Comparison of ENCODE assay signal across 10 cellular contexts in genomic region chr4:89788243-89789072, GRCh38. TPM values are rescaled to one million over a fixed set of nuclear protein-coding genes. Genes with fewer than 3 reads are reported as not detected.
DNase-seq lines count a peak whose midpoint lies in the region; ATAC-seq and TF ChIP-seq lines count a peak whose summit lies in the region.
"Had no signal": no experiment of that assay in that cellular context is flagged by ENCODE, and none has a peak within 500 bp of the region (broad histone marks: within the 10 kb centered on the region; RNA-seq: fewer than 3 reads in every experiment).

No MANE protein-coding gene starts in this region.

- WGBS in heart left ventricle, 4 donors, result 28 to 52% (median 40%) methylated on average over 2 of the region's 2 CpGs

- peaks cover 0 to 11% (median 0%) of the 10 kb centered on the region in 12 donors for H3K4me1 ChIP-seq in heart left ventricle

- intact Hi-C loops in heart left ventricle (cut with DNase I), result no loop called here

- no peaks in the 10 kb centered on the region for H3K27me3 ChIP-seq in heart left ventricle

- H3K36me3 ChIP-seq in heart left ventricle, result no peaks in the 10 kb centered on the region

- no peak for TF ChIP-seq CTCF in heart left ventricle (IDR thresholded peaks at IDR 0.05)

- no peaks in the 10 kb centered on the region for H3K9me3 ChIP-seq in heart left ventricle

- DNase-seq in A172 (ENCODE audit: low spot score) (peak; percentile 3), M059J (ENCODE audit: low read depth) (peak; percentile 74), amniotic epithelial cell (ENCODE audit: low read depth) (peak; percentile 58), heart left ventricle (peak in 4 of 5 donors; percentile 59 to 82 (median 67)), mesenteric fat pad (ENCODE audit: low spot score) (no peak), NCI-H748 treated with DMSO at 0.1 percent for 48 hours (lab: John Stamatoyannopoulos, UW) (no peak)
- DNase-seq: activated naive CD8-positive, alpha-beta T cell treated with anti-CD3 and anti-CD28 coated beads, Interleukin-2, amount 50 U/mL, for 24 hours; naive B cell had no signal

- no peak overlapping the region for H3K27ac ChIP-seq in heart left ventricle

- no peak overlapping the region for H3K4me3 ChIP-seq in heart left ventricle

- ATAC-seq in heart left ventricle (peak; percentile 73 to 84 (median 78)), GM21717 (IDR thresholded peaks at IDR 0.05; ENCODE audit: unreplicated experiment) (no peak), HG02970 (IDR thresholded peaks at IDR 0.05; ENCODE audit: low FRiP score, unreplicated experiment) (no peak)
- ATAC-seq: activated naive CD8-positive, alpha-beta T cell treated with anti-CD3 and anti-CD28 coated beads, Interleukin-2, amount 50 U/mL, for 24 hours had no signal

- no peak for TF ChIP-seq POLR2A in heart left ventricle (IDR thresholded peaks at IDR 0.05)

RNA-seq across cellular contexts. Expression of gene SNCA, which starts 48.5 kb away (rescaled TPM):
- total RNA-seq in A172 (2014; rRNA removed; shearing (Covaris generic)), result not detected in 2 replicates
- total RNA-seq in M059J (2014; rRNA removed; shearing (Covaris generic)), result 6.8 and 8.3 TPM in 2 replicates
- total RNA-seq in heart left ventricle (10 to 100 TPM in 3 of 9 donors, 1 to 10 TPM in 6; 2.5 to 27.9 (median 5.8) TPM), mesenteric fat pad (13.4 TPM)
- 1 to 10 TPM; 2.3 to 3.4 TPM for polyA plus RNA-seq in heart left ventricle

Comparison
In these comparisons a context has a peak if more than half of its experiments do, and no peak if none do; other contexts are left out.
1. DNase-seq: peak in A172 (single experiment), M059J (single experiment), amniotic epithelial cell (single experiment) and heart left ventricle (4 of 5); none in mesenteric fat pad (single experiment) and NCI-H748 treated with DMSO at 0.1 percent for 48 hours (single experiment).
2. ATAC-seq: peak in heart left ventricle (4 of 4); none in GM21717 (single experiment) and HG02970 (single experiment).